In the genomic region with DNA sequence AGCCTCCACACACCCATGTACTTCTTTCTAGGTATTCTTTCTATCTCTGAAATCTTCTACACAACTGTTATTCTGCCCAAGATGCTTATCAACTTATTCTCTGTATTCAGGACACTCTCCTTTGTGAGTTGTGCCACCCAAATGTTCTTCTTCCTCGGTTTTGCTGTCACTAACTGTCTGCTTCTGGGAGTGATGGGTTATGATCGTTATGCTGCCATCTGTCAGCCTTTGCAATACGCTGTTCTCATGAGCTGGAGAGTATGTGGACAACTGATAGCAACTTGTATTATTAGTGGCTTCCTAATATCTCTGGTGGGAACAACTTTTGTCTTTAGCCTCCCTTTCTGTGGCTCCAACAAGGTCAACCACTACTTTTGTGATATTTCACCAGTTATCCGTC, we compare ENCODE assay signal across 10 cellular contexts. TPM values are rescaled to one million over a fixed set of nuclear protein-coding genes. Genes with fewer than 3 reads are reported as not detected.
"Had no signal": no experiment of that assay in that cellular context is flagged by ENCODE, and none has a peak within 500 bp of the region (broad histone marks: within the 10 kb centered on the region; RNA-seq: fewer than 3 reads in every experiment).

No MANE protein-coding gene starts in this region.

- H3K27ac ChIP-seq: GM23248, HL-60 had no signal

- H2AFZ ChIP-seq: GM23248 had no signal

- DNase-seq: GM23248, GOT3, H7, HFFc6, KBM-7 had no signal

- H3K4me1 ChIP-seq: HAP-1 had no signal

- H3K9ac ChIP-seq: GM23248 had no signal

- ATAC-seq: HCT116, HepG2 had no signal

- H3K9me3 ChIP-seq: HAP-1 had no signal

- H3K4me3 ChIP-seq: GM23248, HAP-1 had no signal

- H3K36me3 ChIP-seq: HAP-1 had no signal

RNA-seq across cellular contexts. Expression of gene OR10R2, which starts 19.4 kb away (rescaled TPM):
- polyA plus RNA-seq: GM23248, HepG2, IgD-negative memory B cell had no signal

RNA-seq across cellular contexts. Expression of gene OR10K1, which starts 29.7 kb away (rescaled TPM):
- polyA plus RNA-seq: GM23248, HepG2, IgD-negative memory B cell had no signal
